In the genomic region with DNA sequence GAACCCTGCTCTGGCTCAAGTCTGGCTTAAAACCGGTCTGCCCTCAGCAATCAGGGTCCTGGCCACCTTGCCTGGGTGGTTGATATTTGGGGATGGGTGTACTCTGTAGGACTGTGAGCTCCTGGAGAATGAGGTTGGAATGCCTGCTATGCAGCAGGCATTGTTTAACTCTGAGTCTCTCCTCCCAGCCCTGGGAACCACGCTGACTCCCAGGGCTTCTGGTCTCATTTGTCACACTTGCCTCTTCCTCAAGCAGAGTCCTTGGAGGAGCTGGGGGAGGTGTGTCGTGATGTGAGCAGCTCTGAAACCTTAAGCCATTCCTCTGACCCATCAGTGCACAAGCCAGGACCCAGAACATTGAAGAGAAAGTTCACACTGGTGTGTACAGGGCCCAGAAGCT, we compare ENCODE assay signal across 12 cellular contexts.
DNase-seq lines count a peak whose midpoint lies in the region; ATAC-seq and TF ChIP-seq lines count a peak whose summit lies in the region.
"Had no signal": no experiment of that assay in that cellular context is flagged by ENCODE, and none has a peak within 500 bp of the region (broad histone marks: within the 10 kb centered on the region; RNA-seq: fewer than 3 reads in every experiment).

No MANE protein-coding gene starts in this region.

- H3K4me1 ChIP-seq in NT2/D1 (ENCODE audit: insufficient read depth, insufficient read length) (peaks cover 10% of the 10 kb centered on the region), endodermal cell (ENCODE audit: control insufficient read depth, insufficient read depth, low read length) (peaks cover 14% of the 10 kb centered on the region), vagina (peaks cover 4% of the 10 kb centered on the region)

- H3K4me3 Mint-ChIP-seq in endodermal cell: peak overlapping the region; percentile 12
- H3K4me3 Mint-ChIP-seq: dendritic cell treated with granulocyte-macrophage colony-stimulating factor and Interleukin-4, amounts not matched to agents 40 ng/mL and 50 ng/mL, for 4 days had no signal

- TF ChIP-seq CTCF in BJ (IDR thresholded peaks at IDR 0.05; ENCODE audit: insufficient read depth, low read depth, low read length) (no peak), endodermal cell (conservative IDR thresholded peaks at IDR 0.05) (no peak), vagina (IDR thresholded peaks at IDR 0.05) (no peak)

- no peaks in the 10 kb centered on the region for H3K9me3 Mint-ChIP-seq in endodermal cell
- H3K9me3 Mint-ChIP-seq: dendritic cell treated with granulocyte-macrophage colony-stimulating factor and Interleukin-4, amounts not matched to agents 40 ng/mL and 50 ng/mL, for 4 days had no signal

- H3K9ac ChIP-seq in NT2/D1 (ENCODE audit: insufficient read length, low read depth) (no peak overlapping the region), endodermal cell (ENCODE audit: extremely low read depth, low read length, poor library complexity, severe bottlenecking) (no peak overlapping the region)

- no peaks in the 10 kb centered on the region for H3K36me3 Mint-ChIP-seq in endodermal cell (ENCODE audit: low read depth)

- ATAC-seq in GM21723 (IDR thresholded peaks at IDR 0.05; ENCODE audit: unreplicated experiment): no peak

- H3K27ac ChIP-seq in endodermal cell (ENCODE audit: low read depth, low read length) (peak overlapping the region; percentile 83), vagina (no peak overlapping the region)

- intact Hi-C loops in vagina (cut with DNase I): no loop called here

- H3K27ac Mint-ChIP-seq in endodermal cell: peak overlapping the region; percentile 92
- H3K27ac Mint-ChIP-seq: dendritic cell treated with granulocyte-macrophage colony-stimulating factor and Interleukin-4, amounts not matched to agents 40 ng/mL and 50 ng/mL, for 4 days had no signal

- no peak for TF ChIP-seq POLR2A in vagina (IDR thresholded peaks at IDR 0.05)

- no peaks in the 10 kb centered on the region for H3K9me3 ChIP-seq in NT2/D1 (ENCODE audit: insufficient read depth, low read length)
- H3K9me3 ChIP-seq in endodermal cell (ENCODE audit: control insufficient read depth, low read length): peaks cover 5% of the 10 kb centered on the region
- no peaks in the 10 kb centered on the region for H3K9me3 ChIP-seq in vagina

- POLR2A ChIA-PET in BJ (lab: Charles Lee): interaction anchor here (0.8 kb wide), 1 partner anchor 12 kb away, joined by 5 read pairs; no protein-coding TSS in a partner anchor

- peaks cover 24% of the 10 kb centered on the region for H3K4me1 Mint-ChIP-seq in endodermal cell

- WGBS in endodermal cell (ENCODE audit: insufficient coverage in 1 of 2, insufficient read length in 1 of 2), 2 experiments: 0 to 14% methylated on average over 1 to 3 of the region's 3 CpGs

- peaks cover 89% of the 10 kb centered on the region for H3K27me3 Mint-ChIP-seq in endodermal cell (ENCODE audit: insufficient read depth)

- no peaks in the 10 kb centered on the region for H3K27me3 ChIP-seq in BJ (ENCODE audit: control insufficient read depth, insufficient read depth, low read length)
- peaks cover 3% of the 10 kb centered on the region for H3K27me3 ChIP-seq in NT2/D1 (ENCODE audit: insufficient read depth, insufficient read length)
- peaks cover 41% of the 10 kb centered on the region for H3K27me3 ChIP-seq in endodermal cell (ENCODE audit: control insufficient read depth, insufficient read depth, low read length, poor library complexity, severe bottlenecking)
- no peaks in the 10 kb centered on the region for H3K27me3 ChIP-seq in vagina

- H3K4me3 ChIP-seq in BJ (ENCODE audit: low read depth, low read length) (no peak overlapping the region), NT2/D1 (ENCODE audit: insufficient read length, low read depth) (no peak overlapping the region), endodermal cell (ENCODE audit: low read length) (peak overlapping the region; percentile 54), vagina (no peak overlapping the region)

- DNase-seq in BJ (ENCODE audit: low read depth) (peak; percentile 84), NT2/D1 (ENCODE audit: low read depth, low spot score) (peak; percentile 89), endodermal cell (peak; percentile 94), myocyte (ENCODE audit: low read depth) (peak; percentile 81), MV-4-11 (lab: John Stamatoyannopoulos, UW) (no peak), germinal center (ENCODE audit: low spot score) (no peak), vagina (ENCODE audit: extremely low spot score in 2 of 2) (no peak)
- DNase-seq: activated CD8-positive, alpha-beta memory T cell treated with anti-CD3 and anti-CD28 coated beads for 24 hours; Right ventricle myocardium superior; stimulated activated CD4-positive, alpha-beta T cell treated with anti-CD3 and anti-CD28 coated beads, Interleukin-4, amount 100 ng/mL, for 1 hour had no signal

- CTCF ChIA-PET in BJ (lab: Yijun Ruan, JAX): interaction anchor here (1.3 kb wide), 1 partner anchor 13 kb away, joined by 3 read pairs; no protein-coding TSS in a partner anchor

- H3K36me3 ChIP-seq in BJ (ENCODE audit: control insufficient read depth, insufficient read depth, low read length) (no peaks in the 10 kb centered on the region), NT2/D1 (ENCODE audit: insufficient read depth, insufficient read length, low read length) (no peaks in the 10 kb centered on the region), endodermal cell (ENCODE audit: control insufficient read depth, insufficient read depth, low read length) (no peaks in the 10 kb centered on the region), vagina (no peaks in the 10 kb centered on the region)

Comparison
In these comparisons a context has a peak if more than half of its experiments do, and no peak if none do; other contexts are left out.
1. DNase-seq: peak in BJ (single experiment), NT2/D1 (single experiment), endodermal cell (single experiment) and myocyte (single experiment); none in MV-4-11 (single experiment), germinal center (single experiment) and vagina (0 of 2).